Comparison of ENCODE assay signal across 16 cellular contexts in genomic region chr15:53576841-53577240, GRCh38.
A peak's percentile ranks its signal among the peaks of the same experiment; 100 is the strongest.
DNase-seq lines count a peak whose midpoint lies in the region; TF ChIP-seq lines count a peak whose summit lies in the region.
"Had no signal": no experiment of that assay in that cellular context is flagged by ENCODE, and none has a peak within 500 bp of the region (broad histone marks: within the 10 kb centered on the region; RNA-seq: fewer than 3 reads in every experiment).

No MANE protein-coding gene starts in this region.

- H3K9me3 ChIP-seq in mammary epithelial cell (replicated peaks; ENCODE audit: insufficient read depth, low read length), result no peaks in the 10 kb centered on the region
- no peaks in the 10 kb centered on the region for H3K9me3 ChIP-seq in breast epithelium

- H2AFZ ChIP-seq in mammary epithelial cell (ENCODE audit: low read depth, low read length), result no peak overlapping the region
- H2AFZ ChIP-seq: GM23338 had no signal

- H3K4me3 ChIP-seq in mammary epithelial cell (replicated peaks in 1 of 3; ENCODE audit: insufficient read depth in 1 of 3, low read depth in 2 of 3, low read length in 3 of 3) (no peak overlapping the region), breast epithelium (no peak overlapping the region)
- H3K4me3 ChIP-seq: GM23338 had no signal

- H3K4me1 ChIP-seq in mammary epithelial cell (ENCODE audit: insufficient read depth, low read length) (peaks cover 14% of the 10 kb centered on the region), breast epithelium (no peaks in the 10 kb centered on the region)

- peak; percentile 8 for DNase-seq in mammary epithelial cell
- no peak for DNase-seq in breast epithelium (ENCODE audit: low spot score in 2 of 2)
- DNase-seq in globus pallidus (ENCODE audit: low spot score), result peak; percentile 35
- DNase-seq in pons (ENCODE audit: low spot score), result peak; percentile 83
- DNase-seq in DMS79 (lab: John Stamatoyannopoulos, UW), result no peak
- DNase-seq in activated CD4-positive, CD25-positive, alpha-beta regulatory T cell (lab: John Stamatoyannopoulos, UW), result no peak
- no peak for DNase-seq in NCI-H1417 treated with DMSO at 0.1 percent for 48 hours (lab: John Stamatoyannopoulos, UW)
- DNase-seq: 8988T; ACHN; C1 segment of cervical spinal cord; CD4-positive, alpha-beta T cell; DND-41; GDM1; H7; IMR-90 had no signal

- dilution Hi-C loops in mammary epithelial cell (cut with HindIII; ENCODE audit: low sequenced_read_pairs), result no loop called here

- no peaks in the 10 kb centered on the region for H3K27me3 ChIP-seq in mammary epithelial cell (ENCODE audit: insufficient read depth, low read length)
- H3K27me3 ChIP-seq in breast epithelium, result no peaks in the 10 kb centered on the region

- intact Hi-C loops in mammary epithelial cell (cut with micrococcal nuclease), result loop anchor here (2.0 kb wide), 1 partner anchor 42 kb away; no protein-coding TSS in a partner anchor
- intact Hi-C loops in breast epithelium (cut with DNase I; ENCODE audit: low total_unique reads), result loop anchor here (10.0 kb wide), 1 partner anchor 1102 kb away; no protein-coding TSS in a partner anchor

- H3K27ac ChIP-seq in mammary epithelial cell (ENCODE audit: insufficient read depth, low read depth, low read length) (no peak overlapping the region), breast epithelium (no peak overlapping the region)

- H3K4me2 ChIP-seq in mammary epithelial cell (ENCODE audit: insufficient read depth, low read depth, low read length), result no peak overlapping the region
- H3K4me2 ChIP-seq: GM23338 had no signal

- no peaks in the 10 kb centered on the region for H3K79me2 ChIP-seq in mammary epithelial cell (ENCODE audit: insufficient read depth, low read length)

- no peak overlapping the region for H3K9ac ChIP-seq in mammary epithelial cell (ENCODE audit: insufficient read depth, low read length)

- no TSS peak for BruUV-seq in mammary epithelial cell (replicated peaks; lab: Mats Ljungman, UMichigan)

- no peak for TF ChIP-seq POLR2A in breast epithelium (IDR thresholded peaks at IDR 0.05)

- 19% methylated on average over 1 of the region's 1 CpG for WGBS in mammary epithelial cell (ENCODE audit: low coverage, missing lambda C conversion rate)

- in situ Hi-C loops in mammary epithelial cell (cut with MboI; ENCODE audit: low sequenced_read_pairs in 2 of 2), result no loop called here

- TF ChIP-seq CTCF in mammary epithelial cell (conservative IDR thresholded peaks at IDR 0.05 in 1 of 2, IDR thresholded peaks at IDR 0.05 in 1 of 2; ENCODE audit: extremely low read depth in 1 of 2, insufficient read depth in 1 of 2, low read depth in 1 of 2, low read length in 2 of 2) (no peak), breast epithelium (IDR thresholded peaks at IDR 0.05) (no peak)

- CTCF ChIA-PET in mammary epithelial cell (lab: Charles Lee; ENCODE audit: low non-redundant PET), result no interaction called here

- H4K20me1 ChIP-seq in mammary epithelial cell (ENCODE audit: insufficient read depth, low read length), result no peaks in the 10 kb centered on the region

- no peaks in the 10 kb centered on the region for H3K36me3 ChIP-seq in mammary epithelial cell (ENCODE audit: insufficient read depth, low read length)
- no peaks in the 10 kb centered on the region for H3K36me3 ChIP-seq in breast epithelium

Comparison
In these comparisons a context has a peak if more than half of its experiments do, and no peak if none do; other contexts are left out.
1. DNase-seq: peak in mammary epithelial cell (single experiment), globus pallidus (single experiment) and pons (single experiment); none in breast epithelium (0 of 2), DMS79 (single experiment), activated CD4-positive, CD25-positive, alpha-beta regulatory T cell (0 of 4) and NCI-H1417 treated with DMSO at 0.1 percent for 48 hours (single experiment).